In the genomic region with DNA sequence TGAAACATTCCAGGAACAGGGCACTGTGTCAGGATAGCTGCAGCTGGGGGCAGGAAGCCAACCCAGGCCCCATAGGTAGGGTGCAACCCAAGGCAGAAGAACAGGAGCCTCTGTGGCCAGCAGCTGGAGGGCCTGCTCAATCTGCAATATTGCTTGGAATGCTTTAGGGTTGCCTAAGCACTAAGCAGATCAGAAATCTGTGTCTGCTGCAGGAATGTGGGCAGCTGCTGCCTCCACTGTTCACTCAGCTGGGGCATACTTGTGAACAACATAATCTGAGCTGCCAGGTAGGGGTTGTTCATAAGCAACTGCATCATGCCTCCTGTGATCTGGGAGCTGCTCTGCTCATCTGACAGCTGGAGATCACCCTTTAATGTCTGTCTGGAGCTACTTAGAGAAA, we compare ENCODE assay signal across 24 cellular contexts. TPM values are rescaled to one million over a fixed set of nuclear protein-coding genes. Genes with fewer than 3 reads are reported as not detected.
"Had no signal": no experiment of that assay in that cellular context is flagged by ENCODE, and none has a peak within 500 bp of the region (broad histone marks: within the 10 kb centered on the region; RNA-seq: fewer than 3 reads in every experiment).

No MANE protein-coding gene starts in this region.

- H3K4me1 ChIP-seq: SJSA1 had no signal

- H3K36me3 ChIP-seq: SJSA1 had no signal

- H3K9me3 ChIP-seq: SJSA1 had no signal

- DNase-seq: KBM-7, MV-4-11, NCI-H1048, NCI-H1105, NCI-H1417, NCI-H146, NCI-H1694 treated with DMSO at 0.1 percent for 48 hours, NCI-H1930, NCI-H2081, NCI-H2107, NCI-H2227 treated with DMSO at 0.1 percent for 48 hours, NCI-H524 treated with DMSO at 0.1 percent for 48 hours, NCI-H69, NCI-H774, Right ventricle myocardium superior, RPMI8226, SIG-M5 had no signal

- H3K27ac ChIP-seq: SJSA1, SK-N-MC had no signal

- FAIRE-seq: RCC 7860 had no signal

- H3K4me3 ChIP-seq: SJSA1, SK-N-MC had no signal

RNA-seq across cellular contexts. Expression of a gene that starts 1.7 kb away (rescaled TPM):
- total RNA-seq: HT-29, MCF 10A, NCI-H460, Right ventricle myocardium superior had no signal

RNA-seq across cellular contexts. Expression of a gene that starts 5.1 kb away (rescaled TPM):
- total RNA-seq: HT-29, LHCN-M2, MCF 10A, NCI-H460, Right ventricle myocardium superior, SJSA1 had no signal

RNA-seq across cellular contexts. Expression of a gene that starts 26.4 kb away (rescaled TPM):
- total RNA-seq: HT-29, LHCN-M2, MCF 10A, NCI-H460, Right ventricle myocardium superior, SJSA1 had no signal

RNA-seq across cellular contexts. Expression of a gene that starts 33.5 kb away (rescaled TPM):
- total RNA-seq: HT-29, LHCN-M2, MCF 10A, NCI-H460, Right ventricle myocardium superior, SJSA1 had no signal
